Comparison of ENCODE assay signal across 9 cellular contexts in genomic region chr1:110673805-110674336, GRCh38. TPM values are rescaled to one million over a fixed set of nuclear protein-coding genes. Genes with fewer than 3 reads are reported as not detected.
A peak's percentile ranks its signal among the peaks of the same experiment; 100 is the strongest.
DNase-seq lines count a peak whose midpoint lies in the region; TF ChIP-seq lines count a peak whose summit lies in the region.
"Had no signal": no experiment of that assay in that cellular context is flagged by ENCODE, and none has a peak within 500 bp of the region (broad histone marks: within the 10 kb centered on the region; RNA-seq: fewer than 3 reads in every experiment).

No MANE protein-coding gene starts in this region.

- no peaks in the 10 kb centered on the region for H3K36me3 ChIP-seq in mesendoderm (ENCODE audit: control insufficient read depth, insufficient read depth, low read length)
- H3K36me3 ChIP-seq in tibial artery = no peaks in the 10 kb centered on the region
- H3K36me3 ChIP-seq: neutrophil had no signal

- H3K9me3 ChIP-seq in tibial artery = peaks cover 0 to 1% (median 0%) of the 10 kb centered on the region in 3 donors
- H3K9me3 ChIP-seq: neutrophil had no signal

- peaks cover 6% of the 10 kb centered on the region for H3K36me3 Mint-ChIP-seq in HFFc6 (ENCODE audit: low read depth)

- H3K18ac ChIP-seq in mesendoderm (ENCODE audit: low read length) = no peak overlapping the region

- H2BK120ac ChIP-seq in mesendoderm (ENCODE audit: low read depth, low read length) = no peak overlapping the region

- H3K4me1 Mint-ChIP-seq in HFFc6 (ENCODE audit: low read depth) = peaks cover 8% of the 10 kb centered on the region; the same call in 1 of the 2 replicates

- H3K4me3 ChIP-seq in mesendoderm (ENCODE audit: low read length) = no peak overlapping the region
- peak overlapping the region; percentile 40 to 62 for H3K4me3 ChIP-seq in tibial artery

- H3K56ac ChIP-seq in mesendoderm (ENCODE audit: low read length) = peak overlapping the region; percentile 10

- H3K4me1 ChIP-seq in mesendoderm (ENCODE audit: control insufficient read depth, low read depth, low read length) (no peaks in the 10 kb centered on the region), tibial artery (peaks cover 0 to 18% (median 14%) of the 10 kb centered on the region in 4 donors)

- TF ChIP-seq CTCF in tibial artery (IDR thresholded peaks at IDR 0.05) (no peak), HFFc6 (IDR thresholded peaks at IDR 0.05) (no peak)

- DNase-seq in NK-92 treated with Interleukin-12 subunit alpha and Interleukin-12 subunit beta, amount 100 ng/mL, for 24 hours (lab: John Stamatoyannopoulos, UW) = peak; percentile 56
- DNase-seq in NK-92 (lab: John Stamatoyannopoulos, UW; ENCODE audit: unreplicated experiment) (no peak), mesendoderm (no peak), tibial artery (peak in 1 of 2 donors; percentile 53), EL (no peak), DMS153 (lab: John Stamatoyannopoulos, UW) (no peak), HFFc6 (no peak)
- peak; percentile 33 for DNase-seq in activated naive CD4-positive, alpha-beta T cell treated with anti-CD3 and anti-CD28 coated beads, Interleukin-2, amount 50 U/mL, for 16 hours

- intact Hi-C loops in tibial artery (cut with DNase I; ENCODE audit: low total_unique reads) = no loop called here

- H3K27ac ChIP-seq in mesendoderm (ENCODE audit: low read depth, low read length) (no peak overlapping the region), tibial artery (no peak overlapping the region)
- H3K27ac ChIP-seq: neutrophil had no signal

- H4K8ac ChIP-seq in mesendoderm (ENCODE audit: low read depth, low read length) = no peak overlapping the region

- H3K27ac Mint-ChIP-seq in HFFc6 = no peak overlapping the region

- H2BK5ac ChIP-seq in mesendoderm (ENCODE audit: low read length) = no peak overlapping the region

- H3K27me3 Mint-ChIP-seq in HFFc6 (ENCODE audit: insufficient read depth) = peaks cover 20% of the 10 kb centered on the region

- H3K27me3 ChIP-seq in mesendoderm (ENCODE audit: insufficient read depth, low read length, poor library complexity) = peaks cover 26% of the 10 kb centered on the region
- H3K27me3 ChIP-seq in tibial artery = peaks cover 4 to 50% of the 10 kb centered on the region in 2 donors

- no peak overlapping the region for H3K23ac ChIP-seq in mesendoderm (ENCODE audit: low read length)

- H3K4me2 ChIP-seq in mesendoderm (ENCODE audit: low read length) = no peak overlapping the region

- H4K5ac ChIP-seq in mesendoderm (ENCODE audit: low read length) = no peak overlapping the region

- WGBS in mesendoderm (ENCODE audit: extremely low coverage, insufficient coverage, low lambda C conversion rate) = no CpG with 5 or more reads among the region's 51 CpGs

- H2AK5ac ChIP-seq in mesendoderm (ENCODE audit: low read length) = no peak overlapping the region

- peaks cover 15% of the 10 kb centered on the region for H3K9me3 Mint-ChIP-seq in HFFc6

- H3K79me2 ChIP-seq in mesendoderm (ENCODE audit: control insufficient read depth, insufficient read depth, low read length) = no peaks in the 10 kb centered on the region

- no peaks in the 10 kb centered on the region for H3K79me1 ChIP-seq in mesendoderm (ENCODE audit: low read length)

- no peak overlapping the region for H2BK15ac ChIP-seq in mesendoderm (replicated peaks; ENCODE audit: low read depth)

- H3K4ac ChIP-seq in mesendoderm (ENCODE audit: low read depth, low read length) = no peak overlapping the region

- no peak overlapping the region for H3K4me3 Mint-ChIP-seq in HFFc6

- no peak overlapping the region for H3K9ac ChIP-seq in mesendoderm (ENCODE audit: low read length)

RNA-seq across cellular contexts. Expression of gene KCNA3, which starts 0.9 kb away (rescaled TPM):
- polyA plus RNA-seq in mesendoderm (2013, experiment 1 of 2) = 0.20 TPM
- polyA plus RNA-seq in mesendoderm (2013, experiment 2 of 2) = 0.18 TPM
- not detected for total RNA-seq in HFFc6 (2021; fragmentation: NEBNext Ultra II Directional; extraction: Animal tissue kit (Norgen Biotek cat#: 25700))

Comparison
In these comparisons a context has a peak if more than half of its experiments do, and no peak if none do; other contexts are left out.
1. DNase-seq: peak in NK-92 treated with Interleukin-12 subunit alpha and Interleukin-12 subunit beta, amount 100 ng/mL, for 24 hours (single experiment) and activated naive CD4-positive, alpha-beta T cell treated with anti-CD3 and anti-CD28 coated beads, Interleukin-2, amount 50 U/mL, for 16 hours (single experiment); none in NK-92 (single experiment), mesendoderm (single experiment), EL (single experiment), DMS153 (single experiment) and HFFc6 (single experiment).